In the genomic region with DNA sequence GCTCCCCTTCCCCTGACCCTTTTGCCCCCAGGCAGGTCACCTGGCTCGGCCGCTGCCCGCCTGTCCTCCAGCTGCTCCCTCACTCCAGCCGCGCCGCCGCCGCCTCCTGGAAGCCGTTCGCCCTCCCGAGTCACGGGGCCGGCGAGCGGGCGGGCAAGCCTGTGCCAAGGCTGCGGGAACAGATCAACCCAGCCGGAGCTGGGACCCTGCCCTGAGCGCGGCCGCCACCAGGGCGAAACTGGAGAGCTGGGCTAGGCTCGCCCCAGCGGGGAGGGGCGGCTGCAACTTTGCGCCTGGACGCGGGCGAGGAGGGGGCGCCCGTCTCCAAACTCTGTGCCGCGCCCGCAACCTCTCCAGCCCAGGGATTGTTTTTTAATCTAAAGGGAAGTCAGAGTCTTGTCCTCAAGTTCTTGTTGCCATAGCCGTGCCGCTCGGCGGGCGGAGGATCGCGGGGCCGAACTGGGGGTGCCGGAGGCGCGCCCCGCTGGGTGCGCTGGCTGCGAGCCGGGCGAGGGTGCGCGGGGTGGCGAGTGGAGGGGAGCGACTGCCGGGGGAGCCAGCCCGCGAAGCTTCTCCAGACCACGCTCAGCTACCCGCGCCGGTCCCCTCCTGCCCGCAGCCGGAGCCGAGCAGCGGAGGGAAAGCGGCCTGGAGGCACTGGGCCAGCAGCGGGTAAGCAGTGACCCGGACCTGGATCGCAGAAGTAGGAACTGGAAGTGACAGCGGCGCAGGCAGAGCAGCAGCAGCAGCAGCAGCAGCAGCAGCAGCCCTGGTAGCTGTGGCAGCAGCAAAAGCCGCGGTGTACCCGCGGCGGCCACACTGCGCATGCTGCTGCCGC, we compare ENCODE assay signal across 8 cellular contexts. TPM values are rescaled to one million over a fixed set of nuclear protein-coding genes. Genes with fewer than 3 reads are reported as not detected.
DNase-seq lines count a peak whose midpoint lies in the region; ATAC-seq and TF ChIP-seq lines count a peak whose summit lies in the region.

No MANE protein-coding gene starts in this region.

- H3K27me3 ChIP-seq in esophagus squamous epithelium (no peaks in the 10 kb centered on the region), thyroid gland (no peaks in the 10 kb centered on the region)

- peaks cover 60% of the 10 kb centered on the region for H3K4me1 Mint-ChIP-seq in activated T-cell treated with anti-CD3 and anti-CD28 coated beads, Interleukin-2, amount 50 U/mL, for 24 hours (ENCODE audit: low read depth)

- H3K36me3 Mint-ChIP-seq in activated T-cell treated with anti-CD3 and anti-CD28 coated beads, Interleukin-2, amount 50 U/mL, for 24 hours (ENCODE audit: low read depth) = peaks cover 14% of the 10 kb centered on the region

- H3K27ac ChIP-seq in esophagus squamous epithelium (peak overlapping the region; percentile 71 to 87 (median 80)), thyroid gland (peak overlapping the region; percentile 32 to 77 (median 68))

- H3K36me3 ChIP-seq in esophagus squamous epithelium (no peaks in the 10 kb centered on the region), thyroid gland (no peaks in the 10 kb centered on the region)

- no peaks in the 10 kb centered on the region for H3K9me3 Mint-ChIP-seq in activated T-cell treated with anti-CD3 and anti-CD28 coated beads, Interleukin-2, amount 50 U/mL, for 24 hours

- H3K27ac Mint-ChIP-seq in activated T-cell treated with anti-CD3 and anti-CD28 coated beads, Interleukin-2, amount 50 U/mL, for 24 hours = peak overlapping the region; percentile 94

- peak overlapping the region; percentile 78 for H3K4me3 Mint-ChIP-seq in activated T-cell treated with anti-CD3 and anti-CD28 coated beads, Interleukin-2, amount 50 U/mL, for 24 hours

- H3K4me1 ChIP-seq in esophagus squamous epithelium (peaks cover 0 to 31% (median 8%) of the 10 kb centered on the region in 3 donors), thyroid gland (no peaks in the 10 kb centered on the region)

- peak in 1 of 4 donors; percentile 50 for TF ChIP-seq POLR2A in esophagus squamous epithelium (IDR thresholded peaks at IDR 0.05)
- peak in 1 of 2 donors; percentile 8 for TF ChIP-seq POLR2A in thyroid gland (IDR thresholded peaks at IDR 0.05)

- peak overlapping the region; percentile 42 to 67 (median 60) for H3K4me3 ChIP-seq in esophagus squamous epithelium
- peak overlapping the region in 2 of 3 donors; percentile 16 to 35 for H3K4me3 ChIP-seq in thyroid gland (replicated peaks in 1 of 3)

- ATAC-seq in GM19035 (IDR thresholded peaks at IDR 0.05; ENCODE audit: unreplicated experiment) = peak; percentile 74
- ATAC-seq in HG03108 (IDR thresholded peaks at IDR 0.05; ENCODE audit: unreplicated experiment) = peak; percentile 69

- peaks cover 25% of the 10 kb centered on the region for H3K27me3 Mint-ChIP-seq in activated T-cell treated with anti-CD3 and anti-CD28 coated beads, Interleukin-2, amount 50 U/mL, for 24 hours

- intact Hi-C loops in esophagus squamous epithelium (cut with DNase I) (no loop called here), thyroid gland (cut with DNase I) (loop anchor here (5.0 kb wide), 1 partner anchor 50 kb away; no protein-coding TSS in a partner anchor)

- WGBS in esophagus squamous epithelium, 2 donors = 36% methylated on average over 5 of the region's 78 CpGs; no CpG with 5 or more reads in 1 of the 2 donors
- no CpG with 5 or more reads among the region's 78 CpGs for WGBS in thyroid gland, 2 donors

- no peaks in the 10 kb centered on the region for H3K9me3 ChIP-seq in esophagus squamous epithelium
- H3K9me3 ChIP-seq in thyroid gland = no peaks in the 10 kb centered on the region

- DNase-seq in C1 segment of cervical spinal cord (lab: John Stamatoyannopoulos, UW) (peak in 11 of 14 donors; percentile 9 to 70 (median 34)), NCI-H69 (lab: John Stamatoyannopoulos, UW) (peak; percentile 81), esophagus squamous epithelium (lab: John Stamatoyannopoulos, UW) (no peak), myocyte (ENCODE audit: low read depth) (peak; percentile 72), thyroid gland (peak; percentile 47 to 59)
- DNase-seq in activated T-cell treated with anti-CD3 and anti-CD28 coated beads, Interleukin-2, amount 50 U/mL, for 24 hours = peak; percentile 74

- TF ChIP-seq CTCF in esophagus squamous epithelium (IDR thresholded peaks at IDR 0.05) = peak in 4 of 6 experiments; percentile 10 to 32 (median 18)
- no peak for TF ChIP-seq CTCF in thyroid gland (IDR thresholded peaks at IDR 0.05)

RNA-seq across cellular contexts. Expression of a gene that starts 13.4 kb away (rescaled TPM):
- total RNA-seq in esophagus squamous epithelium (10 to 100 TPM in 1 of 4 donors, 1 to 10 TPM in 2, under 1 TPM in 1; 0.61 to 10.5 (median 2.9) TPM), myocyte (59.1 and 65.5 TPM in 2 replicates), thyroid gland (10 to 100 TPM in 1 of 4 donors, 1 to 10 TPM in 3; 3.5 to 12.0 (median 6.4) TPM)
- 17.3 TPM for polyA plus RNA-seq in myocyte (2012)

Comparison
In these comparisons a context has a peak if more than half of its experiments do, and no peak if none do; other contexts are left out.
1. CTCF ChIP-seq: peak in esophagus squamous epithelium (4 of 6); none in thyroid gland (0 of 6).